9 cellular contexts compared by ENCODE assay signal in genomic region chr12:4809449-4810218, GRCh38.
DNase-seq lines count a peak whose midpoint lies in the region; ATAC-seq and TF ChIP-seq lines count a peak whose summit lies in the region.
"Had no signal": no experiment of that assay in that cellular context is flagged by ENCODE, and none has a peak within 500 bp of the region (broad histone marks: within the 10 kb centered on the region; RNA-seq: fewer than 3 reads in every experiment).

No MANE protein-coding gene starts in this region.

- H3K4me1 ChIP-seq in ectodermal cell (ENCODE audit: control insufficient read depth, insufficient read depth, low read length): no peaks in the 10 kb centered on the region

- ATAC-seq in HG02973 (IDR thresholded peaks at IDR 0.05; ENCODE audit: unreplicated experiment) (no peak), GM21576 (IDR thresholded peaks at IDR 0.05; ENCODE audit: unreplicated experiment) (no peak)

- peaks cover 13% of the 10 kb centered on the region for H3K4me1 Mint-ChIP-seq in nephron

- no peak overlapping the region for H3K27ac Mint-ChIP-seq in nephron

- 2% methylated on average over 80 of the region's 80 CpGs for WGBS in ectodermal cell, 2 experiments

- no peaks in the 10 kb centered on the region for H3K36me3 ChIP-seq in ectodermal cell (ENCODE audit: control insufficient read depth, insufficient read depth, low read length)

- no peaks in the 10 kb centered on the region for H3K9me3 ChIP-seq in ectodermal cell (ENCODE audit: control insufficient read depth, low read length)

- peaks cover 91% of the 10 kb centered on the region for H3K27me3 Mint-ChIP-seq in nephron (ENCODE audit: low read depth)

- no peak overlapping the region for H3K27ac ChIP-seq in ectodermal cell (ENCODE audit: insufficient read depth, low read depth, low read length, poor library complexity, severe bottlenecking)

- peaks cover 14% of the 10 kb centered on the region for H3K36me3 Mint-ChIP-seq in nephron (ENCODE audit: low read depth)

- DNase-seq in stimulated activated naive CD4-positive, alpha-beta T cell treated with Interleukin-2 at 50 U/mL for 16 hours (lab: John Stamatoyannopoulos, UW): peak; percentile 14
- no peak for DNase-seq in stimulated activated naive CD4-positive, alpha-beta T cell (lab: John Stamatoyannopoulos, UW)
- DNase-seq in SHP77 treated with DMSO at 0.1 percent for 48 hours (lab: John Stamatoyannopoulos, UW) (no peak), SW 1271 (lab: John Stamatoyannopoulos, UW) (no peak)
- DNase-seq: IMR-90 had no signal

- H3K9me3 Mint-ChIP-seq in nephron: no peaks in the 10 kb centered on the region

- H3K4me3 ChIP-seq in ectodermal cell (ENCODE audit: insufficient read depth, low read depth, low read length): peak overlapping the region; percentile 64

- H3K27me3 ChIP-seq in ectodermal cell (ENCODE audit: control insufficient read depth, insufficient read depth, low read length, poor library complexity, severe bottlenecking): peaks cover 66% of the 10 kb centered on the region

- H3K4me3 Mint-ChIP-seq in nephron: peak overlapping the region; percentile 72 to 86 (median 80)

- no peak for TF ChIP-seq CTCF in nephron (IDR thresholded peaks at IDR 0.05; ENCODE audit: unreplicated experiment in 3 of 3)
